23 cellular contexts compared by ENCODE assay signal in the genomic region with DNA sequence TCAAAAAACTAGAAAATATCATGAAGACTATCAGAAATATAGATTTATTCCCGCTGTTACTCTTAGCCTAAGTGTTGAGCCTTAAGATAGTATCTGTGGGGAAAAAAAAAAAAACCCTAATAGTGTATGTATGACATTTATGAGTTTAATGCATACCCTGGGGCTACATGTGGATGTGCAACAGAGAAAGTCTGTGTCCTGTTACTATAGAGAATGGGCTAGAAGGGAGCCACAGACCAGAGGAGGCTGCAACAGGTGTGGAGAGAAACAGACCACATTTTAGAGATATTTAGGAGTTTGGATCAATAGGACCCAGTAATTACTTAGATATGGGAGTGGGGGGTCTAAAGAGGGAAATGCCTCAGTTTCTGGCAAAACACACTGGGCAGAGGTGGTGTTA. TPM values are rescaled to one million over a fixed set of nuclear protein-coding genes. Genes with fewer than 3 reads are reported as not detected.
DNase-seq lines count a peak whose midpoint lies in the region; ATAC-seq and TF ChIP-seq lines count a peak whose summit lies in the region.
"Had no signal": no experiment of that assay in that cellular context is flagged by ENCODE, and none has a peak within 500 bp of the region (broad histone marks: within the 10 kb centered on the region; RNA-seq: fewer than 3 reads in every experiment).

No MANE protein-coding gene starts in this region.

- no peak overlapping the region for H3K4me3 ChIP-seq in SK-N-SH (ENCODE audit: low read depth in 2 of 2, low read length in 1 of 2)
- H3K4me3 ChIP-seq in RWPE2 (ENCODE audit: severe bottlenecking): no peak overlapping the region
- H3K4me3 ChIP-seq in epithelial cell of esophagus (ENCODE audit: low read length): no peak overlapping the region
- H3K4me3 ChIP-seq in smooth muscle cell: no peak overlapping the region
- no peak overlapping the region for H3K4me3 ChIP-seq in BE2C (ENCODE audit: low read depth, low read length)
- no peak overlapping the region for H3K4me3 ChIP-seq in PC-9
- H3K4me3 ChIP-seq: BLaER1 treated with 17β-estradiol and CSF1 and Interleukin-3, amounts not matched to agents 10 nM and 100 nM had no signal

- H3K4me2 ChIP-seq in SK-N-SH: no peak overlapping the region
- no peak overlapping the region for H3K4me2 ChIP-seq in smooth muscle cell
- H3K4me2 ChIP-seq in PC-9: no peak overlapping the region
- H3K4me2 ChIP-seq: KMS-11 had no signal

- intact Hi-C loops in PC-9 (cut with micrococcal nuclease; ENCODE audit: unreplicated experiment): no loop called here

- DNase-seq in SK-N-SH: peak; percentile 27
- DNase-seq in RWPE2 (ENCODE audit: low spot score): no peak
- DNase-seq in epithelial cell of esophagus (ENCODE audit: low read depth): peak; percentile 11
- DNase-seq in smooth muscle cell (lab: John Stamatoyannopoulos, UW; ENCODE audit: unreplicated experiment): no peak
- no peak for DNase-seq in BE2C
- DNase-seq in occipital lobe (lab: John Stamatoyannopoulos, UW): no peak
- no peak for DNase-seq in PC-9
- DNase-seq: ACHN; CD8-positive, alpha-beta T cell; DND-41; GOT3; NCI-H1105; NCI-H2029 treated with DMSO at 0.1 percent for 48 hours; NCI-H226; NCI-H510A treated with DMSO at 0.1 percent for 48 hours; NCI-H774; Right ventricle myocardium superior; T-cell had no signal

- no peaks in the 10 kb centered on the region for H3K27me3 ChIP-seq in SK-N-SH (ENCODE audit: insufficient read depth)
- no peaks in the 10 kb centered on the region for H3K27me3 ChIP-seq in RWPE2 (ENCODE audit: insufficient read depth, poor library complexity, severe bottlenecking)
- H3K27me3 ChIP-seq in smooth muscle cell (ENCODE audit: low read depth): no peaks in the 10 kb centered on the region
- H3K27me3 ChIP-seq in BE2C: no peaks in the 10 kb centered on the region
- H3K27me3 ChIP-seq in PC-9 (ENCODE audit: insufficient read depth, low read depth): no peaks in the 10 kb centered on the region
- H3K27me3 ChIP-seq: BLaER1 treated with 17β-estradiol and CSF1 and Interleukin-3, amounts not matched to agents 10 nM and 100 nM had no signal

- H3K9ac ChIP-seq in SK-N-SH: no peak overlapping the region
- no peak overlapping the region for H3K9ac ChIP-seq in smooth muscle cell (ENCODE audit: low read depth)
- H3K9ac ChIP-seq: BLaER1 treated with 17β-estradiol and CSF1 and Interleukin-3, amounts not matched to agents 10 nM and 100 nM; KMS-11 had no signal

- CTCF ChIA-PET in SK-N-SH (lab: Yijun Ruan, JAX): no interaction called here
- CTCF ChIA-PET in PC-9 (lab: Charles Lee): no interaction called here

- H3K4me1 ChIP-seq in SK-N-SH (ENCODE audit: control insufficient read depth in 1 of 2, insufficient read depth in 2 of 2, low read depth in 1 of 2, low read length in 1 of 2) (peaks cover 3 to 7% of the 10 kb centered on the region in 2 experiments; a peak in 1 of 4 replicates), RWPE2 (ENCODE audit: insufficient read depth, poor library complexity, severe bottlenecking) (peaks cover 11% of the 10 kb centered on the region), smooth muscle cell (ENCODE audit: low read depth) (peaks cover 18% of the 10 kb centered on the region), BE2C (no peaks in the 10 kb centered on the region), PC-9 (replicated peaks; ENCODE audit: insufficient read depth) (no peaks in the 10 kb centered on the region)

- POLR2A ChIA-PET in SK-N-SH (lab: Yijun Ruan, JAX): no interaction called here
- POLR2A ChIA-PET in PC-9 (lab: Charles Lee; ENCODE audit: unreplicated experiment): no interaction called here

- H3F3A ChIP-seq in SK-N-SH (replicated peaks; ENCODE audit: insufficient read depth): no peaks in the 10 kb centered on the region
- no peaks in the 10 kb centered on the region for H3F3A ChIP-seq in smooth muscle cell (ENCODE audit: low read depth)
- H3F3A ChIP-seq in PC-9 (ENCODE audit: insufficient read depth, low read depth): no peaks in the 10 kb centered on the region

- BruUV-seq in PC-9 (replicated peaks; lab: Mats Ljungman, UMichigan): no TSS peak

- H3K9me2 ChIP-seq in SK-N-SH (no peaks in the 10 kb centered on the region), PC-9 (ENCODE audit: insufficient read depth) (no peaks in the 10 kb centered on the region)

- H3K79me2 ChIP-seq in SK-N-SH (ENCODE audit: insufficient read depth) (peaks cover 77% of the 10 kb centered on the region; the same call in 1 of the 2 replicates), smooth muscle cell (ENCODE audit: low read depth) (peaks cover 66% of the 10 kb centered on the region), PC-9 (ENCODE audit: low read depth) (no peaks in the 10 kb centered on the region; the same call in 1 of the 2 replicates)

- no peak overlapping the region for H3K27ac ChIP-seq in SK-N-SH (ENCODE audit: low read depth in 2 of 2, low read length in 1 of 2)
- H3K27ac ChIP-seq in RWPE2 (ENCODE audit: poor library complexity, severe bottlenecking): peak overlapping the region; percentile 6
- H3K27ac ChIP-seq in smooth muscle cell (ENCODE audit: low read depth): peak overlapping the region; percentile 66
- H3K27ac ChIP-seq in PC-9: no peak overlapping the region
- H3K27ac ChIP-seq: 22Rv1; BLaER1 treated with 17β-estradiol and CSF1 and Interleukin-3, amounts not matched to agents 10 nM and 100 nM; HL-60; KMS-11 had no signal

- H4K20me1 ChIP-seq in SK-N-SH (ENCODE audit: insufficient read depth) (peaks cover 5% of the 10 kb centered on the region; the same call in 1 of the 2 replicates), smooth muscle cell (ENCODE audit: low read depth) (peaks cover 91% of the 10 kb centered on the region), PC-9 (ENCODE audit: insufficient read depth) (0 out of 2 replicates have a peak, but pooled peaks cover 5% of the 10 kb centered on the region)

- ATAC-seq in SK-N-SH treated with all-trans-retinoic acid at 6 μM for 48 hours: no peak
- ATAC-seq in RWPE2 (ENCODE audit: low read depth): no peak
- ATAC-seq: CD8-positive, alpha-beta T cell; T-cell had no signal

- TF ChIP-seq RAD21 in SK-N-SH (IDR thresholded peaks at IDR 0.05; ENCODE audit: low read length): no peak

- no peak for TF ChIP-seq CTCF in SK-N-SH (IDR thresholded peaks at IDR 0.05)
- no peak for TF ChIP-seq CTCF in RWPE2 (IDR thresholded peaks at IDR 0.05; ENCODE audit: poor library complexity, severe bottlenecking)
- TF ChIP-seq CTCF in epithelial cell of esophagus (IDR thresholded peaks at IDR 0.05; ENCODE audit: insufficient read depth, low read depth, low read length, missing control alignments): no peak
- TF ChIP-seq CTCF in smooth muscle cell (IDR thresholded peaks at IDR 0.05; ENCODE audit: borderline replicate concordance, insufficient read depth, poor library complexity, severe bottlenecking): no peak
- TF ChIP-seq CTCF in BE2C (IDR thresholded peaks at IDR 0.05; ENCODE audit: low read depth, low read length): no peak
- TF ChIP-seq CTCF in PC-9 (conservative IDR thresholded peaks at IDR 0.05): no peak

- WGBS in SK-N-SH (ENCODE audit: low lambda C conversion rate): 97% methylated on average over 1 of the region's 1 CpG
- 92% methylated on average over 1 of the region's 1 CpG for WGBS in smooth muscle cell (ENCODE audit: low lambda C conversion rate)

- TF ChIP-seq EP300 in SK-N-SH (IDR thresholded peaks at IDR 0.05; ENCODE audit: borderline replicate concordance in 1 of 2, low read depth in 1 of 2, low read length in 1 of 2): no peak

- H3K9me3 ChIP-seq in SK-N-SH (no peaks in the 10 kb centered on the region), RWPE2 (ENCODE audit: severe bottlenecking) (no peaks in the 10 kb centered on the region), smooth muscle cell (replicated peaks; ENCODE audit: low read depth) (no peaks in the 10 kb centered on the region), BE2C (no peaks in the 10 kb centered on the region), PC-9 (ENCODE audit: insufficient read depth, low read depth) (no peaks in the 10 kb centered on the region)

- H3K36me3 ChIP-seq in SK-N-SH (replicated peaks in 1 of 2; ENCODE audit: control insufficient read depth in 1 of 2, insufficient read depth in 2 of 2, low read length in 1 of 2) (peaks cover 0 to 5% of the 10 kb centered on the region in 2 experiments), RWPE2 (ENCODE audit: low read depth) (no peaks in the 10 kb centered on the region), smooth muscle cell (ENCODE audit: low read depth) (no peaks in the 10 kb centered on the region), BE2C (no peaks in the 10 kb centered on the region), PC-9 (ENCODE audit: low read depth) (no peaks in the 10 kb centered on the region)

- H2AFZ ChIP-seq in SK-N-SH (ENCODE audit: low read depth) (no peak overlapping the region), smooth muscle cell (ENCODE audit: low read depth) (no peak overlapping the region), PC-9 (no peak overlapping the region)

TF ChIP-seq in SK-N-SH, 30 proteins besides CTCF, POLR2A, EP300 and RAD21 (continues in another document):
- 0 out of 2 replicates have a peak, but pooled peaks have one; percentile 8 for TF ChIP-seq GATA2 (CRISPR knock-in tag; IDR thresholded peaks at IDR 0.05)

TF ChIP-seq in SK-N-SH treated with all-trans-retinoic acid at 6 μM for 48 hours, 23 proteins besides CTCF, POLR2A, EP300 and RAD21:
- TF ChIP-seq, protein P1, sequence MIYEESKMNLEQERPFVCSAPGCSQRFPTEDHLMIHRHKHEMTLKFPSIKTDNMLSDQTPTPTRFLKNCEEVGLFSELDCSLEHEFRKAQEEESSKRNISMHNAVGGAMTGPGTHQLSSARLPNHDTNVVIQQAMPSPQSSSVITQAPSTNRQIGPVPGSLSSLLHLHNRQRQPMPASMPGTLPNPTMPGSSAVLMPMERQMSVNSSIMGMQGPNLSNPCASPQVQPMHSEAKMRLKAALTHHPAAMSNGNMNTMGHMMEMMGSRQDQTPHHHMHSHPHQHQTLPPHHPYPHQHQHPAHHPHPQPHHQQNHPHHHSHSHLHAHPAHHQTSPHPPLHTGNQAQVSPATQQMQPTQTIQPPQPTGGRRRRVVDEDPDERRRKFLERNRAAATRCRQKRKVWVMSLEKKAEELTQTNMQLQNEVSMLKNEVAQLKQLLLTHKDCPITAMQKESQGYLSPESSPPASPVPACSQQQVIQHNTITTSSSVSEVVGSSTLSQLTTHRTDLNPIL (CRISPR knock-in tag; IDR thresholded peaks at IDR 0.05; ENCODE audit: low read depth): no peak
- TF ChIP-seq GLIS3 (CRISPR knock-in tag; IDR thresholded peaks at IDR 0.05): no peak
- no peak for TF ChIP-seq ZFP30 (CRISPR knock-in tag; IDR thresholded peaks at IDR 0.05)

RNA-seq across cellular contexts. Expression of a gene that starts 15.4 kb away (rescaled TPM):
- polyA plus RNA-seq in SK-N-SH (2012; rRNA removed) (41.4 and 49.6 TPM in 2 replicates), smooth muscle cell (32.1 and 37.5 TPM in 2 replicates)
- polyA plus RNA-seq in SK-N-SH (2012; cell fraction: cytosol; rRNA removed): 51.8 and 53.1 TPM in 2 replicates
- polyA plus RNA-seq in SK-N-SH (2012; cell fraction: nucleus; rRNA removed): 19.0 and 27.1 TPM in 2 replicates
- total RNA-seq in smooth muscle cell (32.4 and 43.8 TPM in 2 replicates), occipital lobe (78.0 TPM), PC-9 (2021) (49.6 and 52.9 TPM in 2 replicates)
- polyA plus RNA-seq in BE2C (2012; ENCODE audit: insufficient read depth, insufficient read length, low read depth): 26.7 TPM

Comparison
In these comparisons a context has a peak if more than half of its experiments do, and no peak if none do; other contexts are left out.
1. DNase-seq: peak in SK-N-SH (single experiment) and epithelial cell of esophagus (single experiment); none in RWPE2 (single experiment), smooth muscle cell (single experiment), BE2C (single experiment), occipital lobe (single experiment) and PC-9 (0 of 2).
2. H3K27ac ChIP-seq: peak in RWPE2 (single experiment) and smooth muscle cell (single experiment); none in SK-N-SH (0 of 2) and PC-9 (single experiment).